ENCODE assay signal across 8 cellular contexts in the genomic region with DNA sequence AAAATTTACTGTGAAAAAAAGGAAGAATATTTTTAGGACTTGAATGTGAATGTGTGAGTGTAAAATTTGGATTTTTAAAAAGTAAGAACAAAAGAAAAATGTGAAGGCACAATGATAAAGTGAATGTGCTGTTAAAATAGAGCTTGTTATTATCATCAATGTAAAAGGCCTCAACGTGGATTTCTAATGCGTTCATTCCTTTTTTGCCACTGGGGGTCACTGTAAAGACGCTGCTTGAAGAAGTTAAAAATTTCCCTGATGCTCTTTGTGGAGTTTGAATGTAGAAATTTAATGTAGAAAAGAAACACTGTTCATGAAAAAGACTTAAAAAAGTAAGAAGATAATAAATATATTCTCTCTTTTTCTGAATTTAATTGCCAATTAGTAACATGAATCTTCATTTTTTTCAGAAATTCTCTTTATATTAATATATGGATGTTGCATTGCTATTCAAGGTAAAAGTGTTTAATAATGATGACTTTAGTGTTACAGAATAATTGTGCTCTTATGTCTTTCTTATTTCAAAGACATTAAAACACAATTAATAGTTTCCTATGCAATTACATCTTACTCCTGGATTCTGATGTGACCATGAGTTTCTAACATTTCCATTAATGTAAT.
DNase-seq lines count a peak whose midpoint lies in the region; ATAC-seq, FAIRE-seq and TF ChIP-seq lines count a peak whose summit lies in the region.

No MANE protein-coding gene starts in this region.

- H3K36me3 ChIP-seq in MM.1S (replicated peaks; ENCODE audit: insufficient read depth, low read length) (no peaks in the 10 kb centered on the region), WERI-Rb-1 (no peaks in the 10 kb centered on the region)

- H3K79me2 ChIP-seq in MM.1S (ENCODE audit: low read length) = no peaks in the 10 kb centered on the region

- DNase-seq in ACHN (peak; percentile 65), D721Med (ENCODE audit: insufficient read length, low spot score) (no peak), MM.1S (peak; percentile 42), WERI-Rb-1 (peak; percentile 26), globus pallidus (ENCODE audit: low spot score) (peak; percentile 79), smooth muscle cell of the brain vasculature (ENCODE audit: low read depth, low spot score) (peak; percentile 44), GM19240 (ENCODE audit: insufficient read length, low spot score) (no peak)

- H3K27me3 ChIP-seq in MM.1S (replicated peaks; ENCODE audit: insufficient read depth, low read length) = no peaks in the 10 kb centered on the region
- H3K27me3 ChIP-seq in WERI-Rb-1 (ENCODE audit: insufficient read depth, low read depth, severe bottlenecking) = no peaks in the 10 kb centered on the region

- H4K20me1 ChIP-seq in MM.1S (ENCODE audit: insufficient read depth, low read length) = no peaks in the 10 kb centered on the region

- H3K9me3 ChIP-seq in MM.1S (replicated peaks; ENCODE audit: insufficient read depth, low read length) (no peaks in the 10 kb centered on the region), WERI-Rb-1 (ENCODE audit: severe bottlenecking) (no peaks in the 10 kb centered on the region)

- no peaks in the 10 kb centered on the region for H3K9me2 ChIP-seq in MM.1S (replicated peaks; ENCODE audit: insufficient read depth, low read length)

- no peak overlapping the region for H3K4me2 ChIP-seq in MM.1S (ENCODE audit: low read depth, low read length)

- H3K4me3 ChIP-seq in MM.1S (ENCODE audit: low read length) (no peak overlapping the region), WERI-Rb-1 (ENCODE audit: low read depth, low read length) (no peak overlapping the region)

- in situ Hi-C loops in ACHN (cut with HindIII; ENCODE audit: low pct_ligation_motif_present, low pct_unique_long_range_greater_than_20kb, low sequenced_read_pairs) = no loop called here

- ATAC-seq in GM21515 (IDR thresholded peaks at IDR 0.05; ENCODE audit: unreplicated experiment) = no peak

- H2AFZ ChIP-seq in MM.1S (ENCODE audit: low read length) = no peak overlapping the region

- no peak overlapping the region for H3K9ac ChIP-seq in MM.1S (ENCODE audit: low read length)

- H3K27ac ChIP-seq in MM.1S (ENCODE audit: low read length) (no peak overlapping the region), WERI-Rb-1 (no peak overlapping the region)

- H3K4me1 ChIP-seq in MM.1S (ENCODE audit: low read length) = no peaks in the 10 kb centered on the region

- no peaks in the 10 kb centered on the region for H3F3A ChIP-seq in MM.1S (ENCODE audit: insufficient read depth, low read length)

- FAIRE-seq in D721Med (lab: Jason Lieb, UNC) = peak; percentile 95

- TF ChIP-seq CTCF in D721Med (IDR thresholded peaks at IDR 0.05; ENCODE audit: insufficient read depth, missing control alignments) = peak; percentile 84
- peak; percentile 74 for TF ChIP-seq CTCF in MM.1S (IDR thresholded peaks at IDR 0.05; ENCODE audit: low read length)
- peak; percentile 64 for TF ChIP-seq CTCF in WERI-Rb-1 (IDR thresholded peaks at IDR 0.05; ENCODE audit: low read depth, low read length)

Comparison
In these comparisons a context has a peak if more than half of its experiments do, and no peak if none do; other contexts are left out.
1. DNase-seq: peak in ACHN (single experiment), MM.1S (single experiment), WERI-Rb-1 (single experiment), globus pallidus (single experiment) and smooth muscle cell of the brain vasculature (single experiment); none in D721Med (single experiment) and GM19240 (single experiment).
2. Peak in every context shown above with its lines, with median percentiles within 50 percentile points of each other: CTCF ChIP-seq.